13 cellular contexts compared by ENCODE assay signal in genomic region chr1:66341446-66342089, GRCh38.
DNase-seq lines count a peak whose midpoint lies in the region; ATAC-seq and TF ChIP-seq lines count a peak whose summit lies in the region.
"Had no signal": no experiment of that assay in that cellular context is flagged by ENCODE, and none has a peak within 500 bp of the region (broad histone marks: within the 10 kb centered on the region; RNA-seq: fewer than 3 reads in every experiment).

No MANE protein-coding gene starts in this region.

- peak overlapping the region; percentile 64 for H3K4me3 Mint-ChIP-seq in T-helper 1 cell treated with Interleukin-12 subunit alpha and Interleukin-12 subunit beta and Interleukin-4 antibody, amounts not matched to agents 30 μg/mL and 1 μg/mL, for 36 hours
- H3K4me3 Mint-ChIP-seq in osteocyte (ENCODE audit: unreplicated experiment) (peak overlapping the region; percentile 30), MCF 10A (ENCODE audit: unreplicated experiment) (no peak overlapping the region)

- peak overlapping the region; percentile 69 for H3K27ac Mint-ChIP-seq in T-helper 1 cell treated with Interleukin-12 subunit alpha and Interleukin-12 subunit beta and Interleukin-4 antibody, amounts not matched to agents 30 μg/mL and 1 μg/mL, for 36 hours
- peak overlapping the region; percentile 66 to 90 for H3K27ac Mint-ChIP-seq in activated naive CD4-positive, alpha-beta T cell treated with anti-CD3 and anti-CD28 coated beads, Interleukin-2, amount 50 U/mL, for 72 hours
- H3K27ac Mint-ChIP-seq in osteocyte (ENCODE audit: unreplicated experiment) = peak overlapping the region; percentile 83
- no peak overlapping the region for H3K27ac Mint-ChIP-seq in MCF 10A (ENCODE audit: low read depth, unreplicated experiment)

- BruUV-seq in MCF 10A (replicated peaks; lab: Mats Ljungman, UMichigan) = no TSS peak

- H3K27me3 Mint-ChIP-seq in T-helper 1 cell treated with Interleukin-12 subunit alpha and Interleukin-12 subunit beta and Interleukin-4 antibody, amounts not matched to agents 30 μg/mL and 1 μg/mL, for 36 hours (ENCODE audit: low read depth) = no peaks in the 10 kb centered on the region
- H3K27me3 Mint-ChIP-seq in osteocyte (ENCODE audit: unreplicated experiment) (no peaks in the 10 kb centered on the region), MCF 10A (ENCODE audit: insufficient read depth, unreplicated experiment) (no peaks in the 10 kb centered on the region)

- peaks cover 64% of the 10 kb centered on the region for H3K4me1 Mint-ChIP-seq in T-helper 1 cell treated with Interleukin-12 subunit alpha and Interleukin-12 subunit beta and Interleukin-4 antibody, amounts not matched to agents 30 μg/mL and 1 μg/mL, for 36 hours (ENCODE audit: low read depth)
- H3K4me1 Mint-ChIP-seq in osteocyte (ENCODE audit: unreplicated experiment) (peaks cover 74% of the 10 kb centered on the region), MCF 10A (ENCODE audit: insufficient read depth, unreplicated experiment) (peaks cover 7% of the 10 kb centered on the region)

- H3K36me3 Mint-ChIP-seq in T-helper 1 cell treated with Interleukin-12 subunit alpha and Interleukin-12 subunit beta and Interleukin-4 antibody, amounts not matched to agents 30 μg/mL and 1 μg/mL, for 36 hours (ENCODE audit: low read depth) = peaks cover 43% of the 10 kb centered on the region
- peaks cover 16% of the 10 kb centered on the region in 2 donors for H3K36me3 Mint-ChIP-seq in activated naive CD4-positive, alpha-beta T cell treated with anti-CD3 and anti-CD28 coated beads, Interleukin-2, amount 50 U/mL, for 72 hours
- H3K36me3 Mint-ChIP-seq in osteocyte (ENCODE audit: unreplicated experiment) (peaks cover 14% of the 10 kb centered on the region), MCF 10A (ENCODE audit: insufficient read depth, unreplicated experiment) (peaks cover 5% of the 10 kb centered on the region)

- CTCF ChIA-PET in HEK293 (lab: Yijun Ruan, JAX) = interaction anchor here (0.5 to 1.6 kb wide), 4 partner anchors 104 to 1518 kb away, joined by 3 to 6 read pairs (median 4); no protein-coding TSS in a partner anchor
- CTCF ChIA-PET in MCF 10A (lab: Yijun Ruan, JAX) = interaction anchor here (0.5 to 1.6 kb wide), 6 partner anchors 10 to 99 kb away, joined by 3 to 4 read pairs (median 4); no protein-coding TSS in a partner anchor

- TF ChIP-seq CTCF in HEK293 (tag by site-specific recombination; IDR thresholded peaks at IDR 0.05) (no peak), osteocyte (IDR thresholded peaks at IDR 0.05) (no peak), MCF 10A (IDR thresholded peaks at IDR 0.05; ENCODE audit: unreplicated experiment) (no peak)

- ATAC-seq in activated naive CD4-positive, alpha-beta T cell treated with anti-CD3 and anti-CD28 coated beads, Interleukin-2, amount 50 U/mL, for 72 hours = peak in 1 of 2 donors; percentile 27
- ATAC-seq in HG02970 (IDR thresholded peaks at IDR 0.05; ENCODE audit: low FRiP score, unreplicated experiment) (no peak), GM18870 (IDR thresholded peaks at IDR 0.05; ENCODE audit: unreplicated experiment) (no peak)

- no peak overlapping the region for H3K27ac ChIP-seq in HEK293 (ENCODE audit: extremely low read depth, low read depth, low read length)
- H3K27ac ChIP-seq: 22Rv1 had no signal

- H3K4me1 ChIP-seq in HEK293 (ENCODE audit: control insufficient read depth, insufficient read depth, low read length) = no peaks in the 10 kb centered on the region

- POLR2A ChIA-PET in HEK293 (lab: Yijun Ruan, JAX) (interaction anchor here (0.7 kb wide), 1 partner anchor 457 kb away, joined by 6 read pairs; no protein-coding TSS in a partner anchor), MCF 10A (lab: Yijun Ruan, JAX) (interaction anchor here (0.8 to 6.9 kb wide), 6 partner anchors 7 to 95 kb away, joined by 3 to 36 read pairs (median 3); no protein-coding TSS in a partner anchor)

- no peak for DNase-seq in T-helper 1 cell
- DNase-seq in activated naive CD4-positive, alpha-beta T cell treated with anti-CD3 and anti-CD28 coated beads, Interleukin-2, amount 50 U/mL, for 72 hours (ENCODE audit: low spot score in 2 of 2) = no peak
- no peak for DNase-seq in osteocyte (ENCODE audit: extremely low spot score, unreplicated experiment)
- no peak for DNase-seq in MCF 10A (ENCODE audit: unreplicated experiment)
- DNase-seq: MV-4-11, NCI-H446 treated with DMSO at 0.1 percent for 48 hours, Peyer's patch, tibial artery had no signal

- H3K36me3 ChIP-seq in HEK293 (ENCODE audit: control insufficient read depth in 2 of 2, insufficient read depth in 1 of 2, low read length in 2 of 2) = no peaks in the 10 kb centered on the region
- H3K36me3 ChIP-seq: Peyer's patch, tibial artery had no signal

- H3K9me3 Mint-ChIP-seq in T-helper 1 cell treated with Interleukin-12 subunit alpha and Interleukin-12 subunit beta and Interleukin-4 antibody, amounts not matched to agents 30 μg/mL and 1 μg/mL, for 36 hours = no peaks in the 10 kb centered on the region
- peaks cover 0 to 3% of the 10 kb centered on the region in 2 donors for H3K9me3 Mint-ChIP-seq in activated naive CD4-positive, alpha-beta T cell treated with anti-CD3 and anti-CD28 coated beads, Interleukin-2, amount 50 U/mL, for 72 hours
- no peaks in the 10 kb centered on the region for H3K9me3 Mint-ChIP-seq in osteocyte (ENCODE audit: unreplicated experiment)
- H3K9me3 Mint-ChIP-seq in MCF 10A (ENCODE audit: unreplicated experiment) = no peaks in the 10 kb centered on the region

- H3K4me3 ChIP-seq in HEK293 (ENCODE audit: low read depth, low read length) = no peak overlapping the region
- H3K4me3 ChIP-seq: Peyer's patch, tibial artery had no signal

- no peaks in the 10 kb centered on the region for H3K9me3 ChIP-seq in HEK293 (ENCODE audit: control insufficient read depth, insufficient read depth, low read depth, low read length)
- H3K9me3 ChIP-seq: Peyer's patch, tibial artery had no signal

- intact Hi-C loops in MCF 10A (cut with micrococcal nuclease) = no loop called here

TF ChIP-seq in HEK293, 187 proteins besides CTCF, POLR2A, EP300 and RAD21:
- TF ChIP-seq ZNF621 (tag by site-specific recombination; IDR thresholded peaks at IDR 0.05) = no peak
- peak; percentile 82 for TF ChIP-seq ZNF214 (tag by site-specific recombination; IDR thresholded peaks at IDR 0.05; ENCODE audit: borderline replicate concordance)
- no peak for TF ChIP-seq FEZF1 (tag by site-specific recombination; IDR thresholded peaks at IDR 0.05)
- TF ChIP-seq ZNF530 (tag by site-specific recombination; IDR thresholded peaks at IDR 0.05; ENCODE audit: low read depth) = no peak
- TF ChIP-seq, protein P1, sequence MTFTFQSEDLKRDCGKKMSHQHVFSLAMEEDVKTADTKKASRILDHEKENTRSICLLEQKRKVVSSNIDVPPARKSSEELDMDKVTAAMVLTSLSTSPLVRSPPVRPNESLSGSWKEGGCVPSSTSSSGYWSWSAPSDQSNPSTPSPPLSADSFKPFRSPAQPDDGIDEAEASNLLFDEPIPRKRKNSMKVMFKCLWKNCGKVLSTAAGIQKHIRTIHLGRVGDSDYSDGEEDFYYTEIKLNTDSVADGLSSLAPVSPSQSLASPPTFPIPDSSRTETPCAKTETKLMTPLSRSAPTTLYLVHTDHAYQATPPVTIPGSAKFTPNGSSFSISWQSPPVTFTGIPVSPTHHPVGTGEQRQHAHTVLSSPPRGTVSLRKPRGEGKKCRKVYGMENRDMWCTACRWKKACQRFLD (tag by site-specific recombination; IDR thresholded peaks at IDR 0.05) = no peak
- TF ChIP-seq ZNF580 (tag by site-specific recombination; IDR thresholded peaks at IDR 0.05) = no peak
- TF ChIP-seq ZSCAN4 (tag by site-specific recombination; IDR thresholded peaks at IDR 0.05) = no peak
- no peak for TF ChIP-seq ZNF501 (tag by site-specific recombination; IDR thresholded peaks at IDR 0.05)
